8 cellular contexts compared by ENCODE assay signal in the genomic region with DNA sequence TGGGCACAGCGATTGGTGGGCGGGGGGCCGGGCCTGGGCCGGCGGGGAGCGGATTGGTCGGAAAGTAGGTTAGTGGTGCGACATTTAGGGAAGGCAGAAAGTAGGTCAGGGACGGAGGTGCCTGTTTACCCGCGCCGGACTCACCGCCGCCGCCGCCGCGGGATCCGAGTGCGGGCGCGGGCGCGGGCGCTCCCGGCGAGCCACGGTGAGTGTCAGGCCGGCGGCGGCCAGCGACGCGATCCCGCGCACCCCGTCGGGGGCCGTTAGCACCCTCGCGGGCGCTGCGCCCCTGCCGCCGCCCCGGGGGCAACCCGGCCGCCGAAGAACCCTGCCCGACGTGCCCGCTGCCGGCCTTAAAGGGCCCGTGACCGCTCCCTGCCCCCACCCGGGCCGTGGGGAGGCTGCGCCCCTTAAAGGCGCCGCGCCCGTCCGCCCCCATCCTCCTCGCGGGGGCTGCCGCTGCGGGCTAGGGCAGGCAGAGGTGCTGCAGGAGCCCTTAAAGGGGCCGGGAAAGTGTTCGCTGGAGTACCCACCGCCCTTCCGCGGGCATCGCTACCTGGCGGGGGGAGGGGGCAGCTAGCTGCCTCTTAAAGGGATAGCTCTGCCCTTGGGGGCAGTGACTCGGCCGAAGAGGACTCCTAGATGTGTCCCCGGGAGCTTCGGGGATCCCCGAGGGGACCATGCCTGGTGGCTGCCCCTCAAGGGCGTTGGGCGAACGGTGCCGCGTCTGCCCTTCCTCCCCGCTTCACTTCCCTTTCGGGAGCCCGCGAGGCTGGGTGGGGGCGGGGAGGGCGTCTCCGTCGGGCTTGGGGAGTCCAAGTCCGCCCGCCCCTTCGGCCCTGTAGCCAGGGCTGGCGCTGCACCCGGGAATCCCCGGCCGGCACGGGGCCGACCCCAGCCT. TPM values are rescaled to one million over a fixed set of nuclear protein-coding genes. Genes with fewer than 3 reads are reported as not detected.
DNase-seq lines count a peak whose midpoint lies in the region; ATAC-seq and TF ChIP-seq lines count a peak whose summit lies in the region.

A gene (plus strand): TSS at position 72 of the 901 bp plus-strand sequence. CDS start 76,519 bp downstream, outside the sequence.

- H2AFZ ChIP-seq in mammary epithelial cell (ENCODE audit: low read depth, low read length), result peak within 1 kb of the TSS; percentile 70

- H3K27me3 ChIP-seq in WERI-Rb-1 (ENCODE audit: insufficient read depth, low read depth, severe bottlenecking), result peaks cover 16% of the 10 kb centered on the region
- H3K27me3 ChIP-seq in mammary epithelial cell (ENCODE audit: insufficient read depth, low read length), result no peaks in the 10 kb centered on the region

- TF ChIP-seq CTCF in C4-2B (conservative IDR thresholded peaks at IDR 0.05), result no peak
- TF ChIP-seq CTCF in WERI-Rb-1 (IDR thresholded peaks at IDR 0.05; ENCODE audit: low read depth, low read length), result no peak
- no peak for TF ChIP-seq CTCF in mammary epithelial cell (conservative IDR thresholded peaks at IDR 0.05 in 1 of 2, IDR thresholded peaks at IDR 0.05 in 1 of 2; ENCODE audit: extremely low read depth in 1 of 2, insufficient read depth in 1 of 2, low read depth in 1 of 2, low read length in 2 of 2)

- CTCF ChIA-PET in mammary epithelial cell (lab: Charles Lee; ENCODE audit: low non-redundant PET), result interaction anchor here (0.8 kb wide), 1 partner anchor 57 kb away, joined by 5 read pairs; no protein-coding TSS in a partner anchor

- H3K9ac ChIP-seq in mammary epithelial cell (ENCODE audit: insufficient read depth, low read length), result peak within 1 kb of the TSS; percentile 69

- intact Hi-C loops in mammary epithelial cell (cut with micrococcal nuclease), result loop anchor here (1.0 kb wide), 3 partner anchors 17 to 62 kb away; no protein-coding TSS in a partner anchor
- intact Hi-C loops in left colon (cut with DNase I, micrococcal nuclease), result no loop called here

- H3K4me3 ChIP-seq in WERI-Rb-1 (ENCODE audit: low read depth, low read length), result peak within 1 kb of the TSS; percentile 95
- peak within 1 kb of the TSS; percentile 83 to 96 (median 83) for H3K4me3 ChIP-seq in mammary epithelial cell (replicated peaks in 1 of 3; ENCODE audit: insufficient read depth in 1 of 3, low read depth in 2 of 3, low read length in 3 of 3)

- dilution Hi-C loops in mammary epithelial cell (cut with HindIII; ENCODE audit: low sequenced_read_pairs), result loop anchor here (5.0 kb wide), 1 partner anchor 71 kb away; no protein-coding TSS in a partner anchor

- in situ Hi-C loops in mammary epithelial cell (cut with MboI; ENCODE audit: low sequenced_read_pairs in 2 of 2), result no loop called here

- peaks cover 21% of the 10 kb centered on the region for H3K4me1 ChIP-seq in mammary epithelial cell (ENCODE audit: insufficient read depth, low read length)

- TSS peak; percentile 30 for BruUV-seq in mammary epithelial cell (replicated peaks; lab: Mats Ljungman, UMichigan)

- 0% methylated on average over 3 of the region's 101 CpGs for WGBS in mammary epithelial cell (ENCODE audit: low coverage, missing lambda C conversion rate)

- H3K79me2 ChIP-seq in mammary epithelial cell (ENCODE audit: insufficient read depth, low read length), result peaks cover 51% of the 10 kb centered on the region

- H3K36me3 ChIP-seq in WERI-Rb-1 (no peaks in the 10 kb centered on the region), mammary epithelial cell (ENCODE audit: insufficient read depth, low read length) (no peaks in the 10 kb centered on the region)

- peak within 1 kb of the TSS; percentile 96 for H3K4me2 ChIP-seq in mammary epithelial cell (ENCODE audit: insufficient read depth, low read depth, low read length)

- DNase-seq in WERI-Rb-1, result peak; percentile 41
- no peak for DNase-seq in mammary epithelial cell
- peak; percentile 54 to 78 for DNase-seq in left colon
- peak; percentile 58 to 67 for DNase-seq in stimulated activated CD4-positive, alpha-beta T cell treated with anti-CD3 and anti-CD28 coated beads, Interleukin-2, amount 100 ng/mL, for 24 hours
- DNase-seq in NCI-H1105 (lab: John Stamatoyannopoulos, UW), result no peak

- ATAC-seq in GM19328 (IDR thresholded peaks at IDR 0.05; ENCODE audit: unreplicated experiment) (peak; percentile 26), HG03442 (IDR thresholded peaks at IDR 0.05; ENCODE audit: unreplicated experiment) (peak; percentile 20), left colon (peak; percentile 32)

- H4K20me1 ChIP-seq in mammary epithelial cell (ENCODE audit: insufficient read depth, low read length), result no peaks in the 10 kb centered on the region

- no peaks in the 10 kb centered on the region for H3K9me3 ChIP-seq in WERI-Rb-1 (ENCODE audit: severe bottlenecking)
- no peaks in the 10 kb centered on the region for H3K9me3 ChIP-seq in mammary epithelial cell (replicated peaks; ENCODE audit: insufficient read depth, low read length)

- H3K27ac ChIP-seq in C4-2B (peak within 1 kb of the TSS; percentile 73), WERI-Rb-1 (peak within 1 kb of the TSS; percentile 67), mammary epithelial cell (ENCODE audit: insufficient read depth, low read depth, low read length) (peak within 1 kb of the TSS; percentile 75)

RNA-seq across cellular contexts. Expression of the gene that starts here (rescaled TPM):
- 10 to 100 TPM; 20.8 to 21.2 TPM for total RNA-seq in mammary epithelial cell
- polyA plus RNA-seq in mammary epithelial cell, result 15.9 TPM
- polyA minus RNA-seq in mammary epithelial cell, result 41.6 TPM
- total RNA-seq in left colon, result 10 to 100 TPM; 19.9 to 26.9 TPM

Comparison
In these comparisons a context has a peak if more than half of its experiments do, and no peak if none do; other contexts are left out.
1. DNase-seq: peak in WERI-Rb-1 (single experiment), left colon (2 of 2) and stimulated activated CD4-positive, alpha-beta T cell treated with anti-CD3 and anti-CD28 coated beads, Interleukin-2, amount 100 ng/mL, for 24 hours (2 of 2); none in mammary epithelial cell (single experiment) and NCI-H1105 (single experiment).
2. Peak in every context shown above with its lines, with median percentiles within 50 percentile points of each other: H3K27ac ChIP-seq and ATAC-seq.